Comparison of ENCODE assay signal across 16 cellular contexts in the genomic region with DNA sequence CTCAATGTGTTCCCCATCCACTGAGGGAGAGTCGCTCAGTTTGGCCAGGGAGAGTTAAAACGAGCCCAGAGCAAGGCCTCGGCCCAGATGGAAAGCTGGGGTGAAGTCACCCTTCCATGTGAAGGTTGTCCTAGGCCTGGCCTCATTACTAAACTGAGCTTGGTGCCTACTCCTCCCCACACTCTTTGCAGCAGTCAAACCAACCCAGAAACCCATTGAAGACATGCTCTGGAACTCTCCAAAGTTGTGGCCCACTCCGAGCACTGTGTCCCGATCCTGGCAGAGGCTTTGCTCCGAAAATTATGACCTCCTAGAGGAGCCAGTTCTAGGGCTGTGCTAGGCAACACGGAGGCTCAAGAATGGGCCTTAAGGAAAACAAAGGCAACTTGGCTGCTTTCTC. TPM values are rescaled to one million over a fixed set of nuclear protein-coding genes. Genes with fewer than 3 reads are reported as not detected.
DNase-seq lines count a peak whose midpoint lies in the region; ATAC-seq and TF ChIP-seq lines count a peak whose summit lies in the region.
"Had no signal": no experiment of that assay in that cellular context is flagged by ENCODE, and none has a peak within 500 bp of the region (broad histone marks: within the 10 kb centered on the region; RNA-seq: fewer than 3 reads in every experiment).

No MANE protein-coding gene starts in this region.

- no peak overlapping the region for H3K4me3 ChIP-seq in endodermal cell (ENCODE audit: low read length)
- H3K4me3 ChIP-seq: BLaER1, GM23338 had no signal

- H3K27me3 ChIP-seq in endodermal cell (ENCODE audit: control insufficient read depth, insufficient read depth, low read length, poor library complexity, severe bottlenecking): peaks cover 6% of the 10 kb centered on the region
- H3K27me3 ChIP-seq: BLaER1 had no signal

- H3K9ac ChIP-seq in endodermal cell (ENCODE audit: extremely low read depth, low read length, poor library complexity, severe bottlenecking): no peak overlapping the region
- H3K9ac ChIP-seq: BLaER1 had no signal

- H3K27ac ChIP-seq in endodermal cell (ENCODE audit: low read depth, low read length): no peak overlapping the region

- CTCF ChIA-PET in activated CD8-positive, alpha-beta memory T cell treated with anti-CD3 and anti-CD28 coated beads, Interleukin-2, amount 10 ng/mL, durations not matched to agents 7 days and 5 days (lab: Charles Lee): no interaction called here

- no peak for ATAC-seq in activated CD8-positive, alpha-beta memory T cell treated with anti-CD3 and anti-CD28 coated beads, Interleukin-2, amount 10 ng/mL, durations not matched to agents 7 days and 5 days
- ATAC-seq in GM18519 (IDR thresholded peaks at IDR 0.05; ENCODE audit: low FRiP score, unreplicated experiment) (no peak), HG03571 (IDR thresholded peaks at IDR 0.05; ENCODE audit: unreplicated experiment) (no peak)
- ATAC-seq: GM23338 had no signal

- H3K9me3 ChIP-seq in endodermal cell (ENCODE audit: control insufficient read depth, low read length): no peaks in the 10 kb centered on the region
- H3K9me3 ChIP-seq: BLaER1 had no signal

- peak; percentile 22 for DNase-seq in activated CD8-positive, alpha-beta memory T cell treated with anti-CD3 and anti-CD28 coated beads, Interleukin-2, amount 10 ng/mL, durations not matched to agents 7 days and 5 days
- no peak for DNase-seq in activated CD8-positive, alpha-beta memory T cell treated with anti-CD3 and anti-CD28 coated beads for 24 hours
- peak; percentile 22 for DNase-seq in endodermal cell
- peak; percentile 2 for DNase-seq in mucosa of gallbladder (ENCODE audit: low spot score)
- DNase-seq in NCI-H2227 treated with DMSO at 0.1 percent for 48 hours (lab: John Stamatoyannopoulos, UW): no peak
- DNase-seq: 8988T; CD4-positive, alpha-beta memory T cell; DMS153; DMS79; GDM1; HCEC 1CT had no signal

- H3K4me1 Mint-ChIP-seq in activated CD8-positive, alpha-beta memory T cell treated with anti-CD3 and anti-CD28 coated beads, Interleukin-2, amount 10 ng/mL, durations not matched to agents 7 days and 5 days: no peaks in the 10 kb centered on the region
- no peaks in the 10 kb centered on the region for H3K4me1 Mint-ChIP-seq in endodermal cell
- H3K4me1 Mint-ChIP-seq: CD14-positive monocyte; CD4-positive, alpha-beta memory T cell; GM23338 had no signal

- H3K36me3 Mint-ChIP-seq in activated CD8-positive, alpha-beta memory T cell treated with anti-CD3 and anti-CD28 coated beads, Interleukin-2, amount 10 ng/mL, durations not matched to agents 7 days and 5 days: no peaks in the 10 kb centered on the region
- no peaks in the 10 kb centered on the region for H3K36me3 Mint-ChIP-seq in endodermal cell (ENCODE audit: low read depth)
- H3K36me3 Mint-ChIP-seq: CD14-positive monocyte; CD4-positive, alpha-beta memory T cell had no signal

- TF ChIP-seq CTCF in endodermal cell (conservative IDR thresholded peaks at IDR 0.05): no peak

- H3K9me3 Mint-ChIP-seq in activated CD8-positive, alpha-beta memory T cell treated with anti-CD3 and anti-CD28 coated beads, Interleukin-2, amount 10 ng/mL, durations not matched to agents 7 days and 5 days (ENCODE audit: low read depth): no peaks in the 10 kb centered on the region
- no peaks in the 10 kb centered on the region for H3K9me3 Mint-ChIP-seq in endodermal cell
- H3K9me3 Mint-ChIP-seq: CD14-positive monocyte, GM23338 had no signal

- 92 to 96% methylated on average over 4 to 7 of the region's 7 CpGs for WGBS in endodermal cell (ENCODE audit: insufficient coverage in 1 of 2, insufficient read length in 1 of 2), 2 experiments

- no peak overlapping the region for H3K4me3 Mint-ChIP-seq in activated CD8-positive, alpha-beta memory T cell treated with anti-CD3 and anti-CD28 coated beads, Interleukin-2, amount 10 ng/mL, durations not matched to agents 7 days and 5 days
- H3K4me3 Mint-ChIP-seq in endodermal cell: no peak overlapping the region
- H3K4me3 Mint-ChIP-seq: CD14-positive monocyte; CD4-positive, alpha-beta memory T cell; GM23338 had no signal

- H3K4me1 ChIP-seq in endodermal cell (ENCODE audit: control insufficient read depth, insufficient read depth, low read length): no peaks in the 10 kb centered on the region

- peaks cover 34% of the 10 kb centered on the region for H3K27me3 Mint-ChIP-seq in activated CD8-positive, alpha-beta memory T cell treated with anti-CD3 and anti-CD28 coated beads, Interleukin-2, amount 10 ng/mL, durations not matched to agents 7 days and 5 days
- peaks cover 14% of the 10 kb centered on the region for H3K27me3 Mint-ChIP-seq in endodermal cell (ENCODE audit: insufficient read depth)

- no peaks in the 10 kb centered on the region for H3K36me3 ChIP-seq in endodermal cell (ENCODE audit: control insufficient read depth, insufficient read depth, low read length)
- H3K36me3 ChIP-seq: BLaER1 had no signal

- no peak overlapping the region for H3K27ac Mint-ChIP-seq in activated CD8-positive, alpha-beta memory T cell treated with anti-CD3 and anti-CD28 coated beads, Interleukin-2, amount 10 ng/mL, durations not matched to agents 7 days and 5 days
- H3K27ac Mint-ChIP-seq in endodermal cell: no peak overlapping the region
- H3K27ac Mint-ChIP-seq: CD14-positive monocyte, GM23338 had no signal

RNA-seq across cellular contexts. Expression of gene CYP26B1, which starts 11.5 kb away (rescaled TPM):
- total RNA-seq in activated CD8-positive, alpha-beta memory T cell treated with anti-CD3 and anti-CD28 coated beads, Interleukin-2, amount 10 ng/mL, durations not matched to agents 7 days and 5 days: not detected
- total RNA-seq in endodermal cell: under 1 TPM; 0.09 to 0.91 TPM
- polyA plus RNA-seq in endodermal cell (2013, experiment 1 of 2): 8.0 TPM
- 7.7 TPM for polyA plus RNA-seq in endodermal cell (2013, experiment 2 of 2)
- 2.2 TPM for total RNA-seq in mucosa of gallbladder
- total RNA-seq: CD4-positive, alpha-beta memory T cell had no signal
- polyA plus RNA-seq: CD14-positive monocyte; CD4-positive, alpha-beta memory T cell had no signal

Comparison
In these comparisons a context has a peak if more than half of its experiments do, and no peak if none do; other contexts are left out.
1. DNase-seq: peak in activated CD8-positive, alpha-beta memory T cell treated with anti-CD3 and anti-CD28 coated beads, Interleukin-2, amount 10 ng/mL, durations not matched to agents 7 days and 5 days (single experiment), endodermal cell (single experiment) and mucosa of gallbladder (single experiment); none in activated CD8-positive, alpha-beta memory T cell treated with anti-CD3 and anti-CD28 coated beads for 24 hours (single experiment) and NCI-H2227 treated with DMSO at 0.1 percent for 48 hours (single experiment).